Comparison of ENCODE assay signal across 8 cellular contexts in genomic region chr17:44219636-44220210, GRCh38. TPM values are rescaled to one million over a fixed set of nuclear protein-coding genes. Genes with fewer than 3 reads are reported as not detected.
DNase-seq lines count a peak whose midpoint lies in the region; ATAC-seq, FAIRE-seq and TF ChIP-seq lines count a peak whose summit lies in the region.

UBTF (minus strand) TSS chr17:44219675; CDS start chr17:44218229, 1,446 bp downstream.

- no peaks in the 10 kb centered on the region for H3K27me3 ChIP-seq in dorsolateral prefrontal cortex
- H3K27me3 ChIP-seq in HepG2 (ENCODE audit: control insufficient read depth in 1 of 2, insufficient read depth in 2 of 2, low read length in 2 of 2) = no peaks in the 10 kb centered on the region; a peak in 1 of 5 replicates

- peaks cover 18 to 23% of the 10 kb centered on the region in 2 experiments for H3K36me3 ChIP-seq in HepG2 (replicated peaks in 1 of 2; ENCODE audit: control insufficient read depth in 1 of 2, insufficient read depth in 2 of 2, low read length in 2 of 2)

- no peak for TF ChIP-seq EP300 in HepG2 (IDR thresholded peaks at IDR 0.05; ENCODE audit: low read depth in 2 of 2, low read length in 2 of 2)
- TF ChIP-seq EP300 in HepG2 (CRISPR knock-in tag; IDR thresholded peaks at IDR 0.05; ENCODE audit: borderline replicate concordance) = no peak

- peaks cover 34% of the 10 kb centered on the region for H3K4me1 ChIP-seq in HepG2 (ENCODE audit: insufficient read depth, low read length)

- no peaks in the 10 kb centered on the region; the same call in 1 of the 2 replicates for H4K20me1 ChIP-seq in HepG2 (ENCODE audit: insufficient read depth, low read length)

- TF ChIP-seq POLR2A in HepG2 (IDR thresholded peaks at IDR 0.05; ENCODE audit: insufficient read depth in 1 of 2, low read depth in 2 of 2, low read length in 2 of 2) = peak in 1 of 2 experiments; percentile 41; a peak in 2 of 4 replicates

- peak; percentile 8 for ATAC-seq in HG02763 (IDR thresholded peaks at IDR 0.05; ENCODE audit: unreplicated experiment)
- ATAC-seq in HepG2 = peak; percentile 13
- no peak for ATAC-seq in HG03520 (IDR thresholded peaks at IDR 0.05; ENCODE audit: unreplicated experiment)

- POLR2A ChIA-PET in HepG2 (lab: Yijun Ruan, JAX) = interaction anchor here (0.6 to 3.9 kb wide), 11 partner anchors 9 to 149 kb away, joined by 3 to 25 read pairs (median 3); partner anchors contain the start of genes ATXN7L3, FAM171A2, G6PC3 and GRN

- CTCF ChIA-PET in HepG2 (lab: Yijun Ruan, JAX; ENCODE audit: low intra/inter-chr PET ratio, low total read pairs) = no interaction called here

- FAIRE-seq in HepG2 (lab: Jason Lieb, UNC) = no peak

- WGBS in HepG2 (ENCODE audit: low lambda C conversion rate) = under 1% methylated on average over 25 of the region's 68 CpGs

- TF ChIP-seq RAD21 in HepG2 (CRISPR knock-in tag; IDR thresholded peaks at IDR 0.05) = no peak

- peak in 1 of 56 donors; percentile 31 for TF ChIP-seq CTCF in dorsolateral prefrontal cortex (IDR thresholded peaks at IDR 0.05 in 54 of 56, conservative IDR thresholded peaks at IDR 0.05 in 2 of 56; ENCODE audit: low read depth in 1 of 56, partially characterized antibody in 56 of 56)
- TF ChIP-seq CTCF in HepG2 (CRISPR knock-in tag; IDR thresholded peaks at IDR 0.05) = peak; percentile 28; the same call in 1 of the 2 replicates

- in situ Hi-C loops in G401 (cut with HindIII; ENCODE audit: low sequenced_read_pairs) = no loop called here
- in situ Hi-C loops in HepG2 (cut with HindIII; ENCODE audit: extremely low pct_ligation_motif_present, low pct_unique_long_range_greater_than_20kb) = loop anchor here (5.0 kb wide), 1 partner anchor 108 kb away; no protein-coding TSS in a partner anchor

- H2AFZ ChIP-seq in HepG2 (ENCODE audit: low read length) = no peak within 1 kb of the TSS

- peak; percentile 60 for DNase-seq in G401 (ENCODE audit: low spot score)
- peak; percentile 71 for DNase-seq in NCI-H2171 treated with DMSO at 0.1 percent for 48 hours (lab: John Stamatoyannopoulos, UW)
- DNase-seq in activated CD4-positive, alpha-beta T cell treated with anti-CD3 and anti-CD28 coated beads for 48 hours = peak; percentile 58
- DNase-seq in dorsolateral prefrontal cortex = peak in 8 of 10 donors; percentile 36 to 77 (median 60)
- DNase-seq in HepG2 (ENCODE audit: low spot score) = peak; percentile 51
- peak; percentile 71 for DNase-seq in stimulated activated CD4-positive, alpha-beta T cell treated with anti-CD3 and anti-CD28 coated beads, Interleukin-4, amount 100 ng/mL, for 1 hour

- H3K27ac ChIP-seq in dorsolateral prefrontal cortex (peak within 1 kb of the TSS; percentile 94 to 100 (median 99)), HepG2 (ENCODE audit: extremely low read length, insufficient read depth, low read length) (peak within 1 kb of the TSS; percentile 89)

- BruUV-seq in HepG2 (replicated peaks; lab: Mats Ljungman, UMichigan) = no TSS peak

- H3K9me3 ChIP-seq in HepG2 (ENCODE audit: low read length) = no peaks in the 10 kb centered on the region

- H3K4me3 ChIP-seq in dorsolateral prefrontal cortex = peak within 1 kb of the TSS; percentile 68 to 95 (median 88)
- peak within 1 kb of the TSS; percentile 88 to 99 (median 98) for H3K4me3 ChIP-seq in HepG2 (replicated peaks in 1 of 3; ENCODE audit: insufficient read depth in 1 of 3, low read depth in 2 of 3, low read length in 3 of 3)

- peaks cover 28% of the 10 kb centered on the region for H3K79me2 ChIP-seq in HepG2 (ENCODE audit: insufficient read depth, low read length)

- peak within 1 kb of the TSS; percentile 94 for H3K9ac ChIP-seq in HepG2 (ENCODE audit: insufficient read depth, low read depth, low read length)

- intact Hi-C loops in dorsolateral prefrontal cortex (cut with DNase I) (loop anchor here (1.0 to 2.0 kb wide), 4 partner anchors 19 to 105 kb away; partner anchors contain the start of genes RUNDC3A (in 1 of the 2) and SLC25A39 (in 1 of the 2)), HepG2 (cut with micrococcal nuclease; ENCODE audit: unreplicated experiment) (loop anchor here (2.0 kb wide), 2 partner anchors 17 to 105 kb away; partner anchors contain the start of gene SLC25A39)

- H3K4me2 ChIP-seq in HepG2 (ENCODE audit: low read depth, low read length) = peak within 1 kb of the TSS; percentile 95

TF ChIP-seq in HepG2, 621 proteins besides CTCF, POLR2A, EP300 and RAD21 (continues in another document):
- TF ChIP-seq TCF12 (IDR thresholded peaks at IDR 0.05) = no peak
- TF ChIP-seq TCF12 (CRISPR knock-in tag; IDR thresholded peaks at IDR 0.05) = no peak
- TF ChIP-seq HNRNPK (IDR thresholded peaks at IDR 0.05; ENCODE audit: low read depth, low read length, poor library complexity, severe bottlenecking) = peak; percentile 83
- TF ChIP-seq ARID5B (CRISPR knock-in tag; IDR thresholded peaks at IDR 0.05) = 0 out of 2 replicates have a peak, but pooled peaks have one; percentile 4
- no peak for TF ChIP-seq ZSCAN30 (CRISPR knock-in tag; IDR thresholded peaks at IDR 0.05)
- no peak for TF ChIP-seq ZNF616 (CRISPR knock-in tag; IDR thresholded peaks at IDR 0.05; ENCODE audit: low read depth)
- TF ChIP-seq ZNF263 (CRISPR knock-in tag; IDR thresholded peaks at IDR 0.05) = peak; percentile 81
- no peak for TF ChIP-seq SOX5 (CRISPR knock-in tag; IDR thresholded peaks at IDR 0.05; ENCODE audit: borderline replicate concordance)
- TF ChIP-seq ZNF777 (CRISPR knock-in tag; IDR thresholded peaks at IDR 0.05) = no peak
- TF ChIP-seq ZNF75D (CRISPR knock-in tag; IDR thresholded peaks at IDR 0.05; ENCODE audit: borderline replicate concordance) = no peak
- TF ChIP-seq ETV5 (CRISPR knock-in tag; IDR thresholded peaks at IDR 0.05; ENCODE audit: borderline replicate concordance) = 0 out of 2 replicates have a peak, but pooled peaks have one; percentile 12
- TF ChIP-seq ZNF343 (CRISPR knock-in tag; IDR thresholded peaks at IDR 0.05) = no peak

RNA-seq across cellular contexts. Expression of gene UBTF, which starts in this region (rescaled TPM):
- total RNA-seq in G401 (2014; rRNA removed; shearing (Covaris generic)) = 81.4 and 110 TPM in 2 replicates
- total RNA-seq in dorsolateral prefrontal cortex (10 to 100 TPM; 56.2 to 94.1 (median 72.5) TPM), HepG2 (2016; rRNA removed; fragmentation: Illumina TruSeq; extraction: Trizol) (52.1 and 60.9 TPM in 2 replicates)
- 13.2 and 14.5 TPM in 2 replicates for total RNA-seq in HepG2 (2016; cell fraction: cytosol; rRNA removed; fragmentation: Illumina TruSeq; extraction: Trizol; ENCODE audit: low read depth)
- total RNA-seq in HepG2 (2016; cell fraction: insoluble cytoplasmic fraction; rRNA removed; fragmentation: Illumina TruSeq; extraction: Trizol) = 46.2 and 61.5 TPM in 2 replicates
- total RNA-seq in HepG2 (2016; cell fraction: membrane; rRNA removed; fragmentation: Illumina TruSeq; extraction: Trizol) = 33.7 and 33.9 TPM in 2 replicates
- 43.5 and 47.5 TPM in 2 replicates for total RNA-seq in HepG2 (2016; cell fraction: nucleus; rRNA removed; fragmentation: Illumina TruSeq; extraction: Trizol)
- 15.2 and 16.1 TPM in 2 replicates for polyA plus RNA-seq in HepG2 (2011; rRNA removed)
- 9.1 and 10.0 TPM in 2 replicates for polyA plus RNA-seq in HepG2 (2011; cell fraction: cytosol; rRNA removed)
- 35.4 and 41.3 TPM in 2 replicates for polyA plus RNA-seq in HepG2 (2011; cell fraction: nucleus; rRNA removed)
- polyA plus RNA-seq in HepG2 (2012) = 27.8 and 33.4 TPM in 2 replicates
- 8.6 and 8.7 TPM in 2 replicates for polyA plus RNA-seq in HepG2 (2016; cell fraction: cytosol; fragmentation: Illumina TruSeq; extraction: Trizol; ENCODE audit: low read depth)
- 57.4 and 68.3 TPM in 2 replicates for polyA plus RNA-seq in HepG2 (2016; cell fraction: insoluble cytoplasmic fraction; fragmentation: Illumina TruSeq; extraction: Trizol; ENCODE audit: low read depth)
- polyA plus RNA-seq in HepG2 (2016; cell fraction: membrane; fragmentation: Illumina TruSeq; extraction: Trizol; ENCODE audit: low read depth) = 21.7 and 23.2 TPM in 2 replicates
- 93.7 and 94.2 TPM in 2 replicates for polyA plus RNA-seq in HepG2 (2016; cell fraction: nucleus; fragmentation: Illumina TruSeq; extraction: Trizol; ENCODE audit: insufficient read depth, low read depth)
- polyA minus RNA-seq in HepG2 (2011; rRNA and poly(A)+ RNA removed; ENCODE audit: low replicate concordance) = 11.5 and 30.7 TPM in 2 replicates
- 8.2 and 9.9 TPM in 2 replicates for polyA minus RNA-seq in HepG2 (2011; cell fraction: cytosol; rRNA and poly(A)+ RNA removed)
- 29.7 and 33.2 TPM in 2 replicates for polyA minus RNA-seq in HepG2 (2011; cell fraction: nucleus; rRNA and poly(A)+ RNA removed)
